In genomic region chr12:69840727-69841126, GRCh38 we compare ENCODE assay signal across 20 cellular contexts. TPM values are rescaled to one million over a fixed set of nuclear protein-coding genes. Genes with fewer than 3 reads are reported as not detected.
DNase-seq lines count a peak whose midpoint lies in the region; ATAC-seq, FAIRE-seq and TF ChIP-seq lines count a peak whose summit lies in the region.
"Had no signal": no experiment of that assay in that cellular context is flagged by ENCODE, and none has a peak within 500 bp of the region (broad histone marks: within the 10 kb centered on the region; RNA-seq: fewer than 3 reads in every experiment).

No MANE protein-coding gene starts in this region.

- CTCF ChIA-PET in A549 (lab: Yijun Ruan, JAX), result interaction anchor here (0.7 to 1.0 kb wide), 2 partner anchors 12 to 1445 kb away, joined by 3 to 4 read pairs; no protein-coding TSS in a partner anchor
- CTCF ChIA-PET in endothelial cell of umbilical vein (lab: Charles Lee), result no interaction called here

- H3K4me3 ChIP-seq in A549, result no peak overlapping the region
- no peak overlapping the region for H3K4me3 ChIP-seq in endothelial cell of umbilical vein (replicated peaks in 1 of 3; ENCODE audit: insufficient read depth in 1 of 3, low read depth in 1 of 3, low read length in 3 of 3)
- H3K4me3 ChIP-seq: SJCRH30 had no signal

- no peak for FAIRE-seq in A549 (lab: Jason Lieb, UNC)
- peak; percentile 18 for FAIRE-seq in endothelial cell of umbilical vein (lab: Jason Lieb, UNC)

- H2AFZ ChIP-seq in endothelial cell of umbilical vein (ENCODE audit: low read depth, low read length), result no peak overlapping the region

- H3K79me2 ChIP-seq in endothelial cell of umbilical vein (ENCODE audit: control insufficient read depth, insufficient read depth, low read length), result no peaks in the 10 kb centered on the region

- POLR2A ChIA-PET in A549 (lab: Yijun Ruan, JAX), result no interaction called here
- POLR2A ChIA-PET in endothelial cell of umbilical vein (lab: Charles Lee), result no interaction called here
- POLR2A ChIA-PET in naive thymus-derived CD8-positive, alpha-beta T cell (lab: Charles Lee), result no interaction called here

- H3K36me3 ChIP-seq in endothelial cell of umbilical vein (ENCODE audit: control insufficient read depth in 2 of 2, extremely low read depth in 1 of 2, insufficient read depth in 2 of 2, low read length in 2 of 2), result no peaks in the 10 kb centered on the region
- H3K36me3 ChIP-seq: SJCRH30 had no signal

- H3K9ac ChIP-seq in endothelial cell of umbilical vein (replicated peaks; ENCODE audit: extremely low read depth, insufficient read depth, low read length), result no peak overlapping the region

- H3K9me1 ChIP-seq in endothelial cell of umbilical vein (replicated peaks; ENCODE audit: control insufficient read depth, extremely low read depth, insufficient read depth, low read length), result no peaks in the 10 kb centered on the region

- no peak for TF ChIP-seq CTCF in A549 (IDR thresholded peaks at IDR 0.05)
- no peak for TF ChIP-seq CTCF in endothelial cell of umbilical vein (IDR thresholded peaks at IDR 0.05; ENCODE audit: extremely low read depth in 1 of 2, insufficient read depth in 1 of 2, low read depth in 1 of 2, low read length in 2 of 2)
- no peak for TF ChIP-seq CTCF in CD14-positive monocyte (IDR thresholded peaks at IDR 0.05)

- no TSS peak for BruUV-seq in endothelial cell of umbilical vein (replicated peaks; lab: Mats Ljungman, UMichigan)

- TF ChIP-seq RAD21 in A549 (conservative IDR thresholded peaks at IDR 0.05 in 1 of 2, IDR thresholded peaks at IDR 0.05 in 1 of 2), result no peak

- no peak overlapping the region for H3K27ac Mint-ChIP-seq in CD14-positive monocyte
- no peak overlapping the region for H3K27ac Mint-ChIP-seq in naive thymus-derived CD8-positive, alpha-beta T cell
- H3K27ac Mint-ChIP-seq: CD4-positive, CD25-positive, alpha-beta regulatory T cell had no signal

- ATAC-seq in A549, result no peak
- no peak for ATAC-seq in HG02870 (IDR thresholded peaks at IDR 0.05; ENCODE audit: unreplicated experiment)
- ATAC-seq in naive thymus-derived CD8-positive, alpha-beta T cell, result no peak
- ATAC-seq: HCT116, PC-3 had no signal

- no peaks in the 10 kb centered on the region for H4K20me1 ChIP-seq in endothelial cell of umbilical vein (replicated peaks; ENCODE audit: control insufficient read depth, extremely low read depth, insufficient read depth, low read length)

- no peaks in the 10 kb centered on the region for H3K9me3 ChIP-seq in A549
- H3K9me3 ChIP-seq in endothelial cell of umbilical vein (replicated peaks; ENCODE audit: control insufficient read depth, insufficient read depth, low read length), result no peaks in the 10 kb centered on the region
- H3K9me3 ChIP-seq: SJCRH30 had no signal

- peaks cover 0 to 14% (median 4%) of the 10 kb centered on the region in 3 donors for H3K27me3 Mint-ChIP-seq in CD14-positive monocyte (ENCODE audit: low read depth in 3 of 3)
- H3K27me3 Mint-ChIP-seq in naive thymus-derived CD8-positive, alpha-beta T cell, result peaks cover 5 to 47% (median 11%) of the 10 kb centered on the region in 5 donors

- H3K9me3 Mint-ChIP-seq in CD14-positive monocyte, result peaks cover 0 to 2% (median 0%) of the 10 kb centered on the region in 7 donors
- no peaks in the 10 kb centered on the region for H3K9me3 Mint-ChIP-seq in naive thymus-derived CD8-positive, alpha-beta T cell
- H3K9me3 Mint-ChIP-seq: CD4-positive, CD25-positive, alpha-beta regulatory T cell had no signal

- H3K4me1 Mint-ChIP-seq in CD14-positive monocyte, result no peaks in the 10 kb centered on the region
- no peaks in the 10 kb centered on the region for H3K4me1 Mint-ChIP-seq in naive thymus-derived CD8-positive, alpha-beta T cell
- H3K4me1 Mint-ChIP-seq: CD4-positive, CD25-positive, alpha-beta regulatory T cell had no signal

- no peak for TF ChIP-seq EP300 in A549 (IDR thresholded peaks at IDR 0.05)

- TF ChIP-seq POLR2A in A549 (IDR thresholded peaks at IDR 0.05; ENCODE audit: low read length) (no peak), endothelial cell of umbilical vein (IDR thresholded peaks at IDR 0.05; ENCODE audit: low read depth, low read length) (no peak)

- H3K4me1 ChIP-seq in A549 (peaks cover 11% of the 10 kb centered on the region; the same call in 2 of the 3 replicates), endothelial cell of umbilical vein (ENCODE audit: control insufficient read depth, extremely low read depth, insufficient read depth, low read length) (no peaks in the 10 kb centered on the region)
- H3K4me1 ChIP-seq: SJCRH30 had no signal

- peak overlapping the region; percentile 24 for H3K4me2 ChIP-seq in A549
- no peak overlapping the region for H3K4me2 ChIP-seq in endothelial cell of umbilical vein (ENCODE audit: insufficient read depth, low read length)

- WGBS in A549 (ENCODE audit: missing lambda C conversion rate), result 18% methylated on average over 3 of the region's 3 CpGs

- DNase-seq in A549 (ENCODE audit: low read depth in 1 of 2, low spot score in 1 of 2) (no peak), NCI-H446 treated with DMSO at 0.1 percent for 48 hours (lab: John Stamatoyannopoulos, UW) (peak; percentile 42), endothelial cell of umbilical vein (ENCODE audit: low read depth, low spot score) (peak; percentile 38), mucosa of gallbladder (ENCODE audit: low spot score) (peak; percentile 22), CD14-positive monocyte (ENCODE audit: low spot score) (no peak), NCI-H128 (lab: John Stamatoyannopoulos, UW; ENCODE audit: unreplicated experiment) (no peak)
- DNase-seq in naive thymus-derived CD8-positive, alpha-beta T cell, result no peak
- DNase-seq: CD4-positive, CD25-positive, alpha-beta regulatory T cell; DMS53; KBM-7; NCI-H1436 treated with DMSO at 0.1 percent for 48 hours; NCI-H2029 treated with DMSO at 0.1 percent for 48 hours; NCI-H2171 treated with DMSO at 0.1 percent for 48 hours; NCI-H510A; NCI-H774; PC-3; SJCRH30 had no signal

- intact Hi-C loops in endothelial cell of umbilical vein (cut with micrococcal nuclease), result no loop called here
- intact Hi-C loops in CD14-positive monocyte (cut with micrococcal nuclease), result no loop called here

- no peak overlapping the region for H3K4me3 Mint-ChIP-seq in CD14-positive monocyte
- H3K4me3 Mint-ChIP-seq in naive thymus-derived CD8-positive, alpha-beta T cell, result no peak overlapping the region
- H3K4me3 Mint-ChIP-seq: CD4-positive, CD25-positive, alpha-beta regulatory T cell had no signal

- peaks cover 0 to 2% of the 10 kb centered on the region in 2 experiments for H3K27me3 ChIP-seq in endothelial cell of umbilical vein (ENCODE audit: control insufficient read depth in 2 of 2, insufficient read depth in 2 of 2, low read length in 2 of 2)
- H3K27me3 ChIP-seq: SJCRH30 had no signal

- H3K27ac ChIP-seq in A549 (no peak overlapping the region; a peak in 1 of 6 replicates), endothelial cell of umbilical vein (ENCODE audit: insufficient read depth, low read depth, low read length) (no peak overlapping the region)
- H3K27ac ChIP-seq: SJCRH30 had no signal

- dilution Hi-C loops in endothelial cell of umbilical vein (cut with MboI; ENCODE audit: extremely low pct_ligation_motif_present, low sequenced_read_pairs), result no loop called here

- no peaks in the 10 kb centered on the region for H3K36me3 Mint-ChIP-seq in CD14-positive monocyte
- no peaks in the 10 kb centered on the region for H3K36me3 Mint-ChIP-seq in naive thymus-derived CD8-positive, alpha-beta T cell
- H3K36me3 Mint-ChIP-seq: CD4-positive, CD25-positive, alpha-beta regulatory T cell had no signal

TF ChIP-seq in A549, 52 proteins besides CTCF, POLR2A, EP300 and RAD21 (continues in another document):
- no peak for TF ChIP-seq MAZ (IDR thresholded peaks at IDR 0.05; ENCODE audit: borderline replicate concordance, low read depth, low read length)
- TF ChIP-seq JUNB (IDR thresholded peaks at IDR 0.05), result no peak

TF ChIP-seq in endothelial cell of umbilical vein, 7 proteins besides CTCF, POLR2A, EP300 and RAD21:
- no peak for TF ChIP-seq MYC (IDR thresholded peaks at IDR 0.05; ENCODE audit: low read depth, low read length)
- no peak for TF ChIP-seq FOS (IDR thresholded peaks at IDR 0.05; ENCODE audit: borderline replicate concordance, insufficient read depth, low read length)

RNA-seq across cellular contexts. Expression of gene MYRFL, which starts 15.7 kb away (rescaled TPM):
- polyA plus RNA-seq in A549 (2011; rRNA removed) (0.12 TPM in 1 of 2 replicates, not detected in the other), A549 (2017; fragmentation: RNase III; extraction: RNeasy Plus Mini Kit Qiagen cat#74134 plus additional on column Dnase treatment) (0.04 TPM in 1 of 3 replicates, not detected in the others), endothelial cell of umbilical vein (not detected in 2 replicates), CD14-positive monocyte (not detected)
- not detected in 2 replicates for polyA plus RNA-seq in A549 (2012; cell fraction: cytosol; rRNA removed)
- 0.02 TPM in 1 of 2 replicates, not detected in the other for polyA plus RNA-seq in A549 (2012; cell fraction: nucleus; rRNA removed)
- 0.08 TPM in 1 of 2 replicates, not detected in the other for polyA minus RNA-seq in A549 (2011; rRNA and poly(A)+ RNA removed)
- total RNA-seq in endothelial cell of umbilical vein (not detected in 2 replicates), mucosa of gallbladder (0.95 TPM)
- polyA plus RNA-seq in endothelial cell of umbilical vein (2011; cell fraction: cytosol; rRNA removed), result not detected in 2 replicates
- 0.07 and 0.22 TPM in 2 replicates for polyA plus RNA-seq in endothelial cell of umbilical vein (2011; cell fraction: nucleus; rRNA removed)
- 0.09 TPM in 1 of 2 replicates, not detected in the other for polyA plus RNA-seq in endothelial cell of umbilical vein (2012)
- polyA minus RNA-seq in endothelial cell of umbilical vein, result 0.42 TPM in 1 of 2 replicates, not detected in the other
- not detected for polyA minus RNA-seq in endothelial cell of umbilical vein (2011; cell fraction: cytosol; rRNA and poly(A)+ RNA removed)
- polyA minus RNA-seq in endothelial cell of umbilical vein (2011; cell fraction: nucleus; rRNA and poly(A)+ RNA removed), result 0.14 and 0.29 TPM in 2 replicates
- not detected for total RNA-seq in naive thymus-derived CD8-positive, alpha-beta T cell
- polyA plus RNA-seq in naive thymus-derived CD8-positive, alpha-beta T cell, result not detected
- total RNA-seq: A673; CD4-positive, CD25-positive, alpha-beta regulatory T cell; PC-3; SJCRH30 had no signal
- polyA plus RNA-seq: CD4-positive, CD25-positive, alpha-beta regulatory T cell had no signal

Comparison
In these comparisons a context has a peak if more than half of its experiments do, and no peak if none do; other contexts are left out.
1. DNase-seq: peak in NCI-H446 treated with DMSO at 0.1 percent for 48 hours (single experiment), endothelial cell of umbilical vein (single experiment) and mucosa of gallbladder (single experiment); none in A549 (0 of 2), CD14-positive monocyte (single experiment), NCI-H128 (single experiment) and naive thymus-derived CD8-positive, alpha-beta T cell (0 of 10).